ENCODE assay signal across 10 cellular contexts in genomic region chr19:5913739-5914357, GRCh38. TPM values are rescaled to one million over a fixed set of nuclear protein-coding genes. Genes with fewer than 3 reads are reported as not detected.
DNase-seq lines count a peak whose midpoint lies in the region; ATAC-seq, FAIRE-seq and TF ChIP-seq lines count a peak whose summit lies in the region.
"Had no signal": no experiment of that assay in that cellular context is flagged by ENCODE, and none has a peak within 500 bp of the region (broad histone marks: within the 10 kb centered on the region; RNA-seq: fewer than 3 reads in every experiment).

Gene CAPS (plus strand): TSS chr19:5914254. CDS start chr19:5914407, 153 bp downstream.

- H3F3A ChIP-seq in GM23338 (replicated peaks; ENCODE audit: low read depth), result no peaks in the 10 kb centered on the region

- FAIRE-seq in small intestine (lab: Jason Lieb, UNC), result no peak

- H3K36me3 Mint-ChIP-seq in GM23338 (ENCODE audit: low read depth) (peaks cover 15% of the 10 kb centered on the region), CD14-positive monocyte (peaks cover 41 to 58% of the 10 kb centered on the region in 2 donors)
- peaks cover 10% of the 10 kb centered on the region for H3K36me3 Mint-ChIP-seq in activated T-helper 1 cell treated with anti-CD3 and anti-CD28 coated beads, Interleukin-12 subunit alpha, Interleukin-12 subunit beta, Interleukin-2, Interleukin-4 antibody, amounts not matched to agents 30 ng/mL and 10 ng/mL and 1 ng/mL, durations not matched to agents 14 hours and 24 hours and 36 hours (ENCODE audit: low read depth)
- H3K36me3 Mint-ChIP-seq: activated naive CD4-positive, alpha-beta T cell treated with anti-CD3 and anti-CD28 coated beads, Interleukin-2, amount 50 U/mL, for 24 hours had no signal

- H3K36me3 ChIP-seq in GM23338 (ENCODE audit: insufficient read depth) (no peaks in the 10 kb centered on the region), small intestine (ENCODE audit: control insufficient read depth in 2 of 2, insufficient read depth in 2 of 2, low read length in 2 of 2) (peaks cover 12 to 28% of the 10 kb centered on the region in 2 donors)

- intact Hi-C loops in activated T-helper 1 cell treated with anti-CD3 and anti-CD28 coated beads, Interleukin-12 subunit alpha, Interleukin-12 subunit beta, Interleukin-2, Interleukin-4 antibody, amounts not matched to agents 30 ng/mL and 10 ng/mL and 1 ng/mL, durations not matched to agents 14 hours and 24 hours and 36 hours (cut with micrococcal nuclease), result no loop called here
- intact Hi-C loops in right cardiac atrium (cut with DNase I), result loop anchor here in 1 of 4 donors (5.0 kb wide), 1 partner anchor 38 kb away; no protein-coding TSS in a partner anchor
- intact Hi-C loops in CD14-positive monocyte (cut with micrococcal nuclease), result no loop called here

- H3K27ac Mint-ChIP-seq in GM23338, result peak within 1 kb of the TSS; percentile 77
- peak within 1 kb of the TSS; percentile 34 for H3K27ac Mint-ChIP-seq in activated T-helper 1 cell treated with anti-CD3 and anti-CD28 coated beads, Interleukin-12 subunit alpha, Interleukin-12 subunit beta, Interleukin-2, Interleukin-4 antibody, amounts not matched to agents 30 ng/mL and 10 ng/mL and 1 ng/mL, durations not matched to agents 14 hours and 24 hours and 36 hours
- H3K27ac Mint-ChIP-seq in CD14-positive monocyte, result peak within 1 kb of the TSS in 2 of 7 donors; percentile 14 to 35
- H3K27ac Mint-ChIP-seq: activated naive CD4-positive, alpha-beta T cell treated with anti-CD3 and anti-CD28 coated beads, Interleukin-2, amount 50 U/mL, for 24 hours had no signal

- peaks cover 4% of the 10 kb centered on the region for H3K27me3 Mint-ChIP-seq in GM23338 (ENCODE audit: insufficient read depth, low read depth, poor library complexity)
- no peaks in the 10 kb centered on the region for H3K27me3 Mint-ChIP-seq in activated T-helper 1 cell treated with anti-CD3 and anti-CD28 coated beads, Interleukin-12 subunit alpha, Interleukin-12 subunit beta, Interleukin-2, Interleukin-4 antibody, amounts not matched to agents 30 ng/mL and 10 ng/mL and 1 ng/mL, durations not matched to agents 14 hours and 24 hours and 36 hours (ENCODE audit: insufficient read depth)
- peaks cover 0 to 2% (median 0%) of the 10 kb centered on the region in 3 donors for H3K27me3 Mint-ChIP-seq in CD14-positive monocyte (ENCODE audit: low read depth in 3 of 3)
- H3K27me3 Mint-ChIP-seq: activated naive CD4-positive, alpha-beta T cell treated with anti-CD3 and anti-CD28 coated beads, Interleukin-2, amount 50 U/mL, for 24 hours had no signal

- H3K9me3 ChIP-seq in right cardiac atrium (ENCODE audit: control insufficient read depth, low read length) (no peaks in the 10 kb centered on the region), small intestine (ENCODE audit: control insufficient read depth, low read depth) (no peaks in the 10 kb centered on the region)

- no peak within 1 kb of the TSS for H3K4me3 ChIP-seq in GM23338
- no peak within 1 kb of the TSS for H3K4me3 ChIP-seq in right cardiac atrium (ENCODE audit: low read length)
- H3K4me3 ChIP-seq in small intestine (ENCODE audit: low read depth in 1 of 2, low read length in 2 of 2), result no peak within 1 kb of the TSS

- H3K27me3 ChIP-seq in GM23338 (ENCODE audit: insufficient read depth) (no peaks in the 10 kb centered on the region), right cardiac atrium (ENCODE audit: control insufficient read depth, insufficient read depth) (no peaks in the 10 kb centered on the region), small intestine (ENCODE audit: control insufficient read depth in 2 of 2, insufficient read depth in 2 of 2, low read length in 2 of 2) (no peaks in the 10 kb centered on the region)

- H4K20me1 ChIP-seq in GM23338 (replicated peaks; ENCODE audit: insufficient read depth), result no peaks in the 10 kb centered on the region; the same call in 1 of the 2 replicates

- no peak for TF ChIP-seq CTCF in GM23338 (conservative IDR thresholded peaks at IDR 0.05; ENCODE audit: low read depth in 2 of 2)
- TF ChIP-seq CTCF in GM13976 (IDR thresholded peaks at IDR 0.05; ENCODE audit: borderline replicate concordance, control extremely low read depth, extremely low read depth, insufficient read depth, missing control alignments), result no peak
- TF ChIP-seq CTCF in CD14-positive monocyte (IDR thresholded peaks at IDR 0.05), result no peak

- H3K4me1 ChIP-seq in GM23338 (ENCODE audit: insufficient read depth) (no peaks in the 10 kb centered on the region), right cardiac atrium (ENCODE audit: control insufficient read depth, insufficient read depth, low read length) (peaks cover 5% of the 10 kb centered on the region), small intestine (ENCODE audit: control insufficient read depth in 2 of 2, insufficient read depth in 1 of 2, low read depth in 1 of 2, low read length in 1 of 2) (no peaks in the 10 kb centered on the region)

- no peaks in the 10 kb centered on the region for H3K9me2 ChIP-seq in GM23338 (ENCODE audit: insufficient read depth)

- H3K4me2 ChIP-seq in GM23338, result no peak within 1 kb of the TSS

- no peak within 1 kb of the TSS for H3K4me3 Mint-ChIP-seq in GM23338
- no peak within 1 kb of the TSS for H3K4me3 Mint-ChIP-seq in activated T-helper 1 cell treated with anti-CD3 and anti-CD28 coated beads, Interleukin-12 subunit alpha, Interleukin-12 subunit beta, Interleukin-2, Interleukin-4 antibody, amounts not matched to agents 30 ng/mL and 10 ng/mL and 1 ng/mL, durations not matched to agents 14 hours and 24 hours and 36 hours
- H3K4me3 Mint-ChIP-seq in CD14-positive monocyte, result no peak within 1 kb of the TSS
- H3K4me3 Mint-ChIP-seq: activated naive CD4-positive, alpha-beta T cell treated with anti-CD3 and anti-CD28 coated beads, Interleukin-2, amount 50 U/mL, for 24 hours had no signal

- H2AFZ ChIP-seq in GM23338, result no peak within 1 kb of the TSS

- in situ Hi-C loops in GM13976 (cut with MboI; ENCODE audit: low sequenced_read_pairs, unreplicated experiment), result no loop called here

- H3K4me1 Mint-ChIP-seq in GM23338, result no peaks in the 10 kb centered on the region
- H3K4me1 Mint-ChIP-seq in activated T-helper 1 cell treated with anti-CD3 and anti-CD28 coated beads, Interleukin-12 subunit alpha, Interleukin-12 subunit beta, Interleukin-2, Interleukin-4 antibody, amounts not matched to agents 30 ng/mL and 10 ng/mL and 1 ng/mL, durations not matched to agents 14 hours and 24 hours and 36 hours (ENCODE audit: low read depth), result no peaks in the 10 kb centered on the region
- no peaks in the 10 kb centered on the region for H3K4me1 Mint-ChIP-seq in CD14-positive monocyte
- H3K4me1 Mint-ChIP-seq: activated naive CD4-positive, alpha-beta T cell treated with anti-CD3 and anti-CD28 coated beads, Interleukin-2, amount 50 U/mL, for 24 hours had no signal

- ATAC-seq in GM23338 (peak; percentile 22), right cardiac atrium (peak; percentile 61 to 68), GM19351 (IDR thresholded peaks at IDR 0.05; ENCODE audit: unreplicated experiment) (no peak), HG03280 (IDR thresholded peaks at IDR 0.05; ENCODE audit: unreplicated experiment) (no peak)

- no peaks in the 10 kb centered on the region for H3K79me2 ChIP-seq in GM23338 (replicated peaks; ENCODE audit: insufficient read depth)

- H3K27ac ChIP-seq in GM23338 (ENCODE audit: low read depth), result no peak within 1 kb of the TSS
- H3K27ac ChIP-seq in right cardiac atrium (ENCODE audit: low read length), result peak within 1 kb of the TSS; percentile 11
- no peak within 1 kb of the TSS for H3K27ac ChIP-seq in small intestine (ENCODE audit: low read depth in 1 of 2, low read length in 1 of 2)

- DNase-seq in GM23338 (ENCODE audit: low spot score) (no peak), right cardiac atrium (peak; percentile 71 to 84 (median 79)), small intestine (peak; percentile 17), GM13976 (ENCODE audit: low spot score) (no peak), CD14-positive monocyte (ENCODE audit: low spot score) (no peak)
- DNase-seq in activated T-helper 1 cell treated with anti-CD3 and anti-CD28 coated beads, Interleukin-12 subunit alpha, Interleukin-12 subunit beta, Interleukin-2, Interleukin-4 antibody, amounts not matched to agents 30 ng/mL and 10 ng/mL and 1 ng/mL, durations not matched to agents 14 hours and 24 hours and 36 hours (ENCODE audit: low spot score), result no peak
- DNase-seq: NCI-H187 had no signal

- 82% methylated on average over 10 of the region's 10 CpGs for WGBS in right cardiac atrium
- WGBS in small intestine, 3 donors, result 64 to 78% (median 77%) methylated on average over 8 to 10 of the region's 10 CpGs

- H3K9me3 Mint-ChIP-seq in GM23338, result no peaks in the 10 kb centered on the region
- no peaks in the 10 kb centered on the region for H3K9me3 Mint-ChIP-seq in activated T-helper 1 cell treated with anti-CD3 and anti-CD28 coated beads, Interleukin-12 subunit alpha, Interleukin-12 subunit beta, Interleukin-2, Interleukin-4 antibody, amounts not matched to agents 30 ng/mL and 10 ng/mL and 1 ng/mL, durations not matched to agents 14 hours and 24 hours and 36 hours
- H3K9me3 Mint-ChIP-seq in CD14-positive monocyte, result no peaks in the 10 kb centered on the region
- H3K9me3 Mint-ChIP-seq: activated naive CD4-positive, alpha-beta T cell treated with anti-CD3 and anti-CD28 coated beads, Interleukin-2, amount 50 U/mL, for 24 hours had no signal

TF ChIP-seq in GM23338, 12 proteins besides CTCF, POLR2A, EP300 and RAD21 (continues in another document):
- TF ChIP-seq POLR2AphosphoS5 (IDR thresholded peaks at IDR 0.05; ENCODE audit: low read depth), result no peak

RNA-seq across cellular contexts. Expression of gene CAPS, which starts in this region (rescaled TPM):
- 0.74 and 3.2 TPM in 2 replicates for total RNA-seq in GM23338 (2014; rRNA removed; shearing (Covaris generic))
- polyA plus RNA-seq in GM23338 (2016; fragmentation: Nextera tagmentation; extraction: Ambion mirVana), result 1.5 and 2.5 TPM in 2 replicates
- total RNA-seq in activated T-helper 1 cell treated with anti-CD3 and anti-CD28 coated beads, Interleukin-12 subunit alpha, Interleukin-12 subunit beta, Interleukin-2, Interleukin-4 antibody, amounts not matched to agents 30 ng/mL and 10 ng/mL and 1 ng/mL, durations not matched to agents 14 hours and 24 hours and 36 hours, result 3.4 and 3.6 TPM in 2 replicates
- total RNA-seq in right cardiac atrium, result 10 to 100 TPM in 2 of 4 donors, 1 to 10 TPM in 2; 8.9 to 14.2 (median 9.9) TPM
- polyA plus RNA-seq in right cardiac atrium, result 7.1 TPM
- 10 to 100 TPM in 2 of 3 donors, 1 to 10 TPM in 1; 8.7 to 22.7 (median 13.2) TPM for polyA plus RNA-seq in small intestine
- under 1 TPM; 0.34 to 0.72 TPM for polyA plus RNA-seq in CD14-positive monocyte

Comparison
In these comparisons a context has a peak if more than half of its experiments do, and no peak if none do; other contexts are left out.
1. ATAC-seq: peak in GM23338 (single experiment) and right cardiac atrium (2 of 2); none in GM19351 (single experiment) and HG03280 (single experiment).
2. DNase-seq: peak in right cardiac atrium (3 of 3) and small intestine (single experiment); none in GM23338 (single experiment), activated T-helper 1 cell treated with anti-CD3 and anti-CD28 coated beads, Interleukin-12 subunit alpha, Interleukin-12 subunit beta, Interleukin-2, Interleukin-4 antibody, amounts not matched to agents 30 ng/mL and 10 ng/mL and 1 ng/mL, durations not matched to agents 14 hours and 24 hours and 36 hours (single experiment), GM13976 (single experiment) and CD14-positive monocyte (single experiment).